ENCODE assay signal across 14 cellular contexts in the genomic region with DNA sequence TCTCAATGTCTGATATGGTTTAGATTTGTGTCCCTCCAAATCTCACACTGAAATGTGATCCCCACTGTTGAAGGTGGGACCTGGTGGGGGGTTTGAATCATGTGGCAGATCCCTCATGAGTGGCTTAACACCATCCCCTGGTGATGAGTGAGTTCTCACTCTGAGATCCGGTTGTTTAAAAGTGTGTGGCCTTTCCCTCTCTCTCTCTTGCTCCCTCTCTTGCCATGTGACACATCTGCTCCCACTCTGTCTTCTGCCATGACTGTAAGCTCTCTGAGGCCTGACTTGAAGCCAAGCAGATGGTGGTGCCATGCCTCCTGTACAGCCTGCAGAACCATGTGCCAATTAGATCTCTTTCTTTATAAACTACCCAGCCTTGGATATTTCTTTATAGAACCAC.
DNase-seq lines count a peak whose midpoint lies in the region; ATAC-seq and TF ChIP-seq lines count a peak whose summit lies in the region.
"Had no signal": no experiment of that assay in that cellular context is flagged by ENCODE, and none has a peak within 500 bp of the region (broad histone marks: within the 10 kb centered on the region; RNA-seq: fewer than 3 reads in every experiment).

No MANE protein-coding gene starts in this region.

- H3K4me3 Mint-ChIP-seq in activated CD4-positive, alpha-beta T cell treated with anti-CD3 and anti-CD28 coated beads for 36 hours = no peak overlapping the region
- H3K4me3 Mint-ChIP-seq in CD8-positive, alpha-beta T cell = no peak overlapping the region
- H3K4me3 Mint-ChIP-seq in chondrocyte (ENCODE audit: unreplicated experiment) = no peak overlapping the region
- H3K4me3 Mint-ChIP-seq: T-helper 2 cell treated with Interferon-gamma antibody and Interleukin-4, amounts not matched to agents 5 μg/mL and 100 μg/mL, for 36 hours had no signal

- TF ChIP-seq POLR2A in lower leg skin (IDR thresholded peaks at IDR 0.05) = no peak

- no peak for DNase-seq in activated CD4-positive, alpha-beta T cell treated with anti-CD3 and anti-CD28 coated beads for 36 hours
- no peak for DNase-seq in activated CD4-positive, alpha-beta T cell treated with anti-CD3 and anti-CD28 coated beads, Interleukin-2, amount 50 U/mL, for 1 hour
- DNase-seq in CD8-positive, alpha-beta T cell = no peak
- DNase-seq in chondrocyte (ENCODE audit: low spot score) = no peak
- no peak for DNase-seq in lower leg skin (ENCODE audit: low spot score in 2 of 2)
- no peak for DNase-seq in DMS153 (lab: John Stamatoyannopoulos, UW)
- no peak for DNase-seq in NK-92 treated with Interleukin-12 subunit alpha and Interleukin-12 subunit beta, amount 100 ng/mL, for 24 hours (lab: John Stamatoyannopoulos, UW)
- DNase-seq: 8988T; activated CD4-positive, CD25-positive, alpha-beta regulatory T cell; activated effector memory CD4-positive, alpha-beta T cell treated with Interleukin-2 at 50 U/mL for 16 hours; NCI-H1105; NCI-H526 treated with DMSO at 0.1 percent for 48 hours had no signal

- no peaks in the 10 kb centered on the region for H3K9me3 Mint-ChIP-seq in activated CD4-positive, alpha-beta T cell treated with anti-CD3 and anti-CD28 coated beads for 36 hours (ENCODE audit: low read depth)
- H3K9me3 Mint-ChIP-seq in CD8-positive, alpha-beta T cell = no peaks in the 10 kb centered on the region
- H3K9me3 Mint-ChIP-seq in chondrocyte (ENCODE audit: low read depth) = no peaks in the 10 kb centered on the region
- H3K9me3 Mint-ChIP-seq: T-helper 2 cell treated with Interferon-gamma antibody and Interleukin-4, amounts not matched to agents 5 μg/mL and 100 μg/mL, for 36 hours had no signal

- no peaks in the 10 kb centered on the region for H3K27me3 Mint-ChIP-seq in activated CD4-positive, alpha-beta T cell treated with anti-CD3 and anti-CD28 coated beads for 36 hours
- no peaks in the 10 kb centered on the region for H3K27me3 Mint-ChIP-seq in CD8-positive, alpha-beta T cell (ENCODE audit: low read depth)
- no peaks in the 10 kb centered on the region for H3K27me3 Mint-ChIP-seq in chondrocyte (ENCODE audit: low read depth)

- no peak for ATAC-seq in activated CD4-positive, alpha-beta T cell treated with anti-CD3 and anti-CD28 coated beads for 36 hours
- no peak for ATAC-seq in CD8-positive, alpha-beta T cell

- no peaks in the 10 kb centered on the region for H3K9me3 ChIP-seq in CD8-positive, alpha-beta T cell (ENCODE audit: low read length)
- no peaks in the 10 kb centered on the region for H3K9me3 ChIP-seq in neutrophil

- POLR2A ChIA-PET in activated CD4-positive, alpha-beta T cell treated with anti-CD3 and anti-CD28 coated beads for 36 hours (lab: Charles Lee) = interaction anchor here (0.7 kb wide), 1 partner anchor 77 kb away, joined by 3 read pairs; no protein-coding TSS in a partner anchor
- POLR2A ChIA-PET in CD8-positive, alpha-beta T cell (lab: Charles Lee) = interaction anchor here (0.7 kb wide), 1 partner anchor 19 kb away, joined by 3 read pairs; no protein-coding TSS in a partner anchor

- H3K27ac Mint-ChIP-seq in activated CD4-positive, alpha-beta T cell treated with anti-CD3 and anti-CD28 coated beads for 36 hours = peak overlapping the region; percentile 2
- peak overlapping the region; percentile 78 for H3K27ac Mint-ChIP-seq in CD8-positive, alpha-beta T cell
- H3K27ac Mint-ChIP-seq in chondrocyte (ENCODE audit: unreplicated experiment) = peak overlapping the region; percentile 43
- H3K27ac Mint-ChIP-seq: T-helper 2 cell treated with Interferon-gamma antibody and Interleukin-4, amounts not matched to agents 5 μg/mL and 100 μg/mL, for 36 hours had no signal

- H3K4me1 ChIP-seq in CD8-positive, alpha-beta T cell (ENCODE audit: insufficient read depth, low read length) = peaks cover 65% of the 10 kb centered on the region
- H3K4me1 ChIP-seq in neutrophil (ENCODE audit: control insufficient read depth in 1 of 2, insufficient read depth in 1 of 2, low read depth in 1 of 2, low read length in 1 of 2) = peaks cover 88 to 93% of the 10 kb centered on the region in 2 experiments

- peaks cover 76% of the 10 kb centered on the region for H3K4me1 Mint-ChIP-seq in activated CD4-positive, alpha-beta T cell treated with anti-CD3 and anti-CD28 coated beads for 36 hours
- H3K4me1 Mint-ChIP-seq in CD8-positive, alpha-beta T cell (ENCODE audit: low read depth) = peaks cover 89% of the 10 kb centered on the region
- H3K4me1 Mint-ChIP-seq in chondrocyte (ENCODE audit: low read depth) = peaks cover 81% of the 10 kb centered on the region

- no peak for TF ChIP-seq CTCF in CD8-positive, alpha-beta T cell (IDR thresholded peaks at IDR 0.05)
- TF ChIP-seq CTCF in chondrocyte (IDR thresholded peaks at IDR 0.05) = no peak
- no peak for TF ChIP-seq CTCF in neutrophil (IDR thresholded peaks at IDR 0.05)
- no peak for TF ChIP-seq CTCF in lower leg skin (IDR thresholded peaks at IDR 0.05)

- no peak overlapping the region for H3K27ac ChIP-seq in CD8-positive, alpha-beta T cell (ENCODE audit: low read depth, low read length)
- H3K27ac ChIP-seq in neutrophil = peak overlapping the region; percentile 5

- WGBS in lower leg skin, 2 donors = 67 to 73% methylated on average over 1 of the region's 1 CpG

- peaks cover 1% of the 10 kb centered on the region for H3K36me3 Mint-ChIP-seq in activated CD4-positive, alpha-beta T cell treated with anti-CD3 and anti-CD28 coated beads for 36 hours (ENCODE audit: low read depth)
- H3K36me3 Mint-ChIP-seq in CD8-positive, alpha-beta T cell = no peaks in the 10 kb centered on the region
- H3K36me3 Mint-ChIP-seq in chondrocyte (ENCODE audit: low read depth) = no peaks in the 10 kb centered on the region

- no peaks in the 10 kb centered on the region for H3K36me3 ChIP-seq in CD8-positive, alpha-beta T cell (ENCODE audit: insufficient read depth, low read length)
- no peaks in the 10 kb centered on the region for H3K36me3 ChIP-seq in neutrophil

- no peak overlapping the region for H3K4me3 ChIP-seq in CD8-positive, alpha-beta T cell (ENCODE audit: low read depth, low read length)
- H3K4me3 ChIP-seq in neutrophil (ENCODE audit: low read depth in 1 of 2, low read length in 1 of 2) (no peak overlapping the region), lower leg skin (ENCODE audit: low read depth, poor library complexity, severe bottlenecking) (no peak overlapping the region)

- intact Hi-C loops in activated CD4-positive, alpha-beta T cell treated with anti-CD3 and anti-CD28 coated beads for 36 hours (cut with DNase I, micrococcal nuclease) = loop anchor here in 1 of 2 experiments (1.0 kb wide), 1 partner anchor 7 kb away; no protein-coding TSS in a partner anchor
- intact Hi-C loops in CD8-positive, alpha-beta T cell (cut with DNase I, micrococcal nuclease) = no loop called here
- intact Hi-C loops in lower leg skin (cut with DNase I; ENCODE audit: low total_unique reads) = no loop called here

- no peaks in the 10 kb centered on the region for H3K27me3 ChIP-seq in CD8-positive, alpha-beta T cell (ENCODE audit: insufficient read depth, low read length)
- H3K27me3 ChIP-seq in neutrophil = no peaks in the 10 kb centered on the region

- CTCF ChIA-PET in activated CD4-positive, alpha-beta T cell treated with anti-CD3 and anti-CD28 coated beads for 36 hours (lab: Charles Lee) = interaction anchor here (0.6 to 0.9 kb wide), 4 partner anchors 20 to 222 kb away, joined by 3 read pairs; no protein-coding TSS in a partner anchor
- CTCF ChIA-PET in CD8-positive, alpha-beta T cell (lab: Charles Lee) = interaction anchor here (1.0 to 1.4 kb wide), 2 partner anchors 10 to 44 kb away, joined by 3 read pairs; no protein-coding TSS in a partner anchor

Comparison
In these comparisons a context has a peak if more than half of its experiments do, and no peak if none do; other contexts are left out.
1. H3K27ac Mint-ChIP-seq: peak in every context shown above with its lines; median percentile 78 in CD8-positive, alpha-beta T cell; 43 in chondrocyte; 2 in activated CD4-positive, alpha-beta T cell treated with anti-CD3 and anti-CD28 coated beads for 36 hours.